ENCODE assay signal across 10 cellular contexts in genomic region chr15:74130089-74130848, GRCh38. TPM values are rescaled to one million over a fixed set of nuclear protein-coding genes. Genes with fewer than 3 reads are reported as not detected.
A peak's percentile ranks its signal among the peaks of the same experiment; 100 is the strongest.
DNase-seq lines count a peak whose midpoint lies in the region; ATAC-seq, FAIRE-seq and TF ChIP-seq lines count a peak whose summit lies in the region.
"Had no signal": no experiment of that assay in that cellular context is flagged by ENCODE, and none has a peak within 500 bp of the region (broad histone marks: within the 10 kb centered on the region; RNA-seq: fewer than 3 reads in every experiment).

TSS of gene ISLR2 (plus strand) at chr15:74130586. CDS start at chr15:74132755, 2,169 bp downstream.

- H3K27me3 Mint-ChIP-seq in mesothelial cell of epicardium (ENCODE audit: low read depth) = peaks cover 97% of the 10 kb centered on the region

- H2AFZ ChIP-seq in ACC112 (ENCODE audit: low read length, unreplicated experiment) (peak within 1 kb of the TSS; percentile 7), K562 (ENCODE audit: low read depth, low read length) (no peak within 1 kb of the TSS)

- TF ChIP-seq RAD21 in K562 (CRISPR knock-in tag; conservative IDR thresholded peaks at IDR 0.05 in 1 of 2, IDR thresholded peaks at IDR 0.05 in 1 of 2) = no peak

- H3K36me3 ChIP-seq in ACC112 (ENCODE audit: insufficient read depth, low read length) (no peaks in the 10 kb centered on the region), H7 (replicated peaks; ENCODE audit: control insufficient read depth, insufficient read depth, low read length) (no peaks in the 10 kb centered on the region), K562 (ENCODE audit: control insufficient read depth, insufficient read depth, low read length) (no peaks in the 10 kb centered on the region)

- H3K4me3 ChIP-seq in ACC112 (ENCODE audit: low read depth, low read length) (peak within 1 kb of the TSS; percentile 56), H7 (ENCODE audit: insufficient read depth, low read depth, low read length) (peak within 1 kb of the TSS; percentile 56), K562 (no peak within 1 kb of the TSS)

- H3K9me1 ChIP-seq in K562 (ENCODE audit: control insufficient read depth, insufficient read depth, low read length) = no peaks in the 10 kb centered on the region

- H3K9me3 ChIP-seq in K562 (replicated peaks; ENCODE audit: control insufficient read depth, insufficient read depth, low read depth, low read length) = no peaks in the 10 kb centered on the region

- POLR2A ChIA-PET in K562 (lab: Yijun Ruan, JAX) = no interaction called here

- H3K27ac Mint-ChIP-seq in mesothelial cell of epicardium = no peak within 1 kb of the TSS

- H3K9ac ChIP-seq in K562 (ENCODE audit: insufficient read depth in 1 of 2, low read depth in 2 of 2, low read length in 2 of 2) = no peak within 1 kb of the TSS

- DNase-seq in H7 (peak; percentile 87), K562 (ENCODE audit: extremely low read depth in 1 of 4, low spot score in 3 of 4) (peak in 2 of 4 experiments; percentile 43 to 45), mesothelial cell of epicardium (ENCODE audit: low spot score in 2 of 2, unreplicated experiment in 2 of 2) (peak in 1 of 2 experiments; percentile 50), substantia nigra (lab: John Stamatoyannopoulos, UW) (no peak), HTR-8/SVneo (ENCODE audit: insufficient read length, low spot score) (no peak), NOMO-1 (lab: John Stamatoyannopoulos, UW; ENCODE audit: unreplicated experiment in 2 of 2) (no peak)

- BruUV-seq in K562 (replicated peaks; lab: Mats Ljungman, UMichigan) = no TSS peak

- CTCF ChIA-PET in K562 (lab: Yijun Ruan, JAX; ENCODE audit: low intra/inter-chr PET ratio) = interaction anchor here (0.6 to 6.2 kb wide), 2 partner anchors 182 to 191 kb away, joined by 3 to 37 read pairs; no protein-coding TSS in a partner anchor

- peaks cover 32% of the 10 kb centered on the region for H3K4me1 Mint-ChIP-seq in mesothelial cell of epicardium

- TF ChIP-seq CTCF in K562 (IDR thresholded peaks at IDR 0.05 in 2 of 3, conservative IDR thresholded peaks at IDR 0.05 in 1 of 3; ENCODE audit: insufficient read depth in 2 of 3, low read depth in 1 of 3, low read length in 3 of 3) (no peak), mesothelial cell of epicardium (IDR thresholded peaks at IDR 0.05; ENCODE audit: unreplicated experiment) (no peak)

- H3K4me2 ChIP-seq in K562 (ENCODE audit: insufficient read depth, low read length) = no peak within 1 kb of the TSS

- intact Hi-C loops in K562 (cut with micrococcal nuclease) = no loop called here

- H3K4me3 Mint-ChIP-seq in mesothelial cell of epicardium = peak within 1 kb of the TSS; percentile 64

- peaks cover 75% of the 10 kb centered on the region for H3K27me3 ChIP-seq in ACC112 (ENCODE audit: insufficient read depth, low read length)
- H3K27me3 ChIP-seq in H7 (ENCODE audit: control insufficient read depth, insufficient read depth, low read length) = peaks cover 83% of the 10 kb centered on the region
- peaks cover 38 to 54% of the 10 kb centered on the region in 2 experiments for H3K27me3 ChIP-seq in K562 (ENCODE audit: control insufficient read depth in 2 of 2, insufficient read depth in 2 of 2, low read length in 2 of 2)

- peaks cover 2% of the 10 kb centered on the region for H3K36me3 Mint-ChIP-seq in mesothelial cell of epicardium

- H3K9me3 Mint-ChIP-seq in mesothelial cell of epicardium = no peaks in the 10 kb centered on the region

- H4K20me1 ChIP-seq in K562 (replicated peaks; ENCODE audit: control insufficient read depth, insufficient read depth, low read length) = no peaks in the 10 kb centered on the region; the same call in 1 of the 2 replicates

- WGBS in K562 (ENCODE audit: insufficient coverage, low coverage, missing lambda C conversion rate) = 2% methylated on average over 33 of the region's 55 CpGs

- no peak for TF ChIP-seq EP300 in K562 (IDR thresholded peaks at IDR 0.05; ENCODE audit: low read length)

- H3K27ac ChIP-seq in ACC112 (ENCODE audit: low read depth, low read length) (no peak within 1 kb of the TSS), K562 (ENCODE audit: extremely low read depth, low read depth, low read length) (no peak within 1 kb of the TSS), substantia nigra (ENCODE audit: low read depth, low read length, poor library complexity, severe bottlenecking) (no peak within 1 kb of the TSS)

- H3K79me2 ChIP-seq in ACC112 (ENCODE audit: control insufficient read depth, insufficient read depth, low read length, unreplicated experiment) = no peaks in the 10 kb centered on the region
- no peaks in the 10 kb centered on the region for H3K79me2 ChIP-seq in K562 (ENCODE audit: control insufficient read depth, insufficient read depth, low read length)

- FAIRE-seq in K562 (lab: Jason Lieb, UNC) (no peak), HTR-8/SVneo (lab: Jason Lieb, UNC) (no peak)

- in situ Hi-C loops in K562 (cut with MboI) = loop anchor here (25.0 kb wide), 1 partner anchor 1157 kb away; the partner anchor contains the start of gene GOLGA6D

- TF ChIP-seq POLR2A in K562 (conservative IDR thresholded peaks at IDR 0.05) = no peak

- ATAC-seq in K562 = no peak
- no peak for ATAC-seq in GM18907 (IDR thresholded peaks at IDR 0.05; ENCODE audit: unreplicated experiment)
- ATAC-seq: esophagus mucosa had no signal

- peaks cover 5% of the 10 kb centered on the region for H3K4me1 ChIP-seq in ACC112 (ENCODE audit: control insufficient read depth, insufficient read depth, low read length, unreplicated experiment)
- H3K4me1 ChIP-seq in K562 (replicated peaks in 1 of 2; ENCODE audit: control insufficient read depth in 2 of 2, insufficient read depth in 2 of 2, low read length in 2 of 2) = peaks cover 0 to 28% of the 10 kb centered on the region in 2 experiments; a peak in 2 of 5 replicates

TF ChIP-seq in K562, 482 proteins besides CTCF, POLR2A, EP300 and RAD21 (continues in another document):
- peak; percentile 45 for TF ChIP-seq VEZF1 (CRISPR knock-in tag; IDR thresholded peaks at IDR 0.05)

RNA-seq across cellular contexts. Expression of gene ISLR2, which starts in this region (rescaled TPM):
- 5.7 and 6.3 TPM in 2 replicates for total RNA-seq in H7 (2014; rRNA removed; shearing (Covaris generic))
- not detected in 2 replicates for total RNA-seq in K562 (2011; cell fraction: chromatin; rRNA removed; ENCODE audit: low replicate concordance)
- not detected in 2 replicates for total RNA-seq in K562 (2011; cell fraction: nucleolus; rRNA removed)
- not detected in 2 replicates for total RNA-seq in K562 (2011; cell fraction: nucleoplasm; rRNA removed)
- total RNA-seq in K562 (2014; rRNA removed) (not detected in 2 replicates), K562 (2014; rRNA removed; fragmentation: Illumina TruSeq; extraction: Trizol) (not detected in 2 replicates), K562 (2015; rRNA removed; fragmentation: Illumina TruSeq; extraction: Trizol) (not detected in 2 replicates), K562 (2021) (not detected in 2 replicates), mesothelial cell of epicardium (1.3 to 1.9 TPM (median 1.4 TPM) in 3 replicates)
- polyA plus RNA-seq in K562 (2011; rRNA removed) (not detected in 2 replicates), K562 (2014; fragmentation: Illumina TruSeq; extraction: Trizol) (not detected in 2 replicates), K562 (2014; fragmentation: Nextera tagmentation; extraction: Ambion mirVana) (not detected), K562 (2014; rRNA removed) (not detected in 2 replicates)
- not detected in 2 replicates for polyA plus RNA-seq in K562 (2011; cell fraction: cytosol; rRNA removed)
- not detected in 2 replicates for polyA plus RNA-seq in K562 (2011; cell fraction: nucleus; rRNA removed)
- not detected in 2 replicates for polyA plus RNA-seq in K562 (2012)
- polyA minus RNA-seq in K562 (2011; rRNA and poly(A)+ RNA removed) = not detected in 2 replicates
- not detected in 2 replicates for polyA minus RNA-seq in K562 (2011; cell fraction: cytosol; rRNA and poly(A)+ RNA removed)
- not detected in 2 replicates for polyA minus RNA-seq in K562 (2011; cell fraction: nucleus; rRNA and poly(A)+ RNA removed)
- total RNA-seq: pulmonary artery endothelial cell had no signal
